ENCODE assay signal across 27 cellular contexts in genomic region chr3:3693593-3693992, GRCh38.
"Had no signal": no experiment of that assay in that cellular context is flagged by ENCODE, and none has a peak within 500 bp of the region (broad histone marks: within the 10 kb centered on the region; RNA-seq: fewer than 3 reads in every experiment).

No MANE protein-coding gene starts in this region.

- H3K4me1 ChIP-seq: stomach, suprapubic skin, testis, thyroid gland, tibial artery, tibial nerve, transverse colon, upper lobe of left lung, upper lobe of right lung, uterus, vagina had no signal

- H3K36me3 Mint-ChIP-seq: stimulated activated naive B cell treated with anti-CD40 and anti-IgM and Interleukin-4, amounts not matched to agents 10 μg/mL and 1 μg/mL and 100 μg/mL, for 72 hours; type B pancreatic cell had no signal

- H3K4me3 ChIP-seq: stomach, suprapubic skin, testis, thoracic aorta, thyroid gland, tibial artery, tibial nerve, transverse colon, upper lobe of left lung, upper lobe of right lung, uterus, vagina had no signal

- H3K27ac ChIP-seq: stomach, suprapubic skin, testis, thoracic aorta, thyroid gland, tibial artery, tibial nerve, transverse colon, upper lobe of left lung, upper lobe of right lung, uterus, vagina had no signal

- H3K27me3 Mint-ChIP-seq: stimulated activated memory B cell treated with anti-CD40 and anti-IgM and Interleukin-4, amounts not matched to agents 10 μg/mL and 1 μg/mL and 100 μg/mL, for 72 hours; stimulated activated naive B cell treated with anti-CD40 and anti-IgM and Interleukin-4, amounts not matched to agents 10 μg/mL and 1 μg/mL and 100 μg/mL, for 72 hours; stimulated activated naive CD8-positive, alpha-beta T cell treated with anti-CD3 and anti-CD28 coated beads, Interleukin-15, Interleukin-2, amounts not matched to agents 100 ng/mL and 50 ng/mL, for 24 hours; type B pancreatic cell had no signal

- ATAC-seq: stimulated activated memory B cell treated with anti-CD40 and anti-IgM and Interleukin-4, amounts not matched to agents 10 μg/mL and 1 μg/mL and 100 μg/mL, for 72 hours; stimulated activated naive B cell treated with anti-CD40 and anti-IgM and Interleukin-4, amounts not matched to agents 10 μg/mL and 1 μg/mL and 100 μg/mL, for 72 hours; upper lobe of right lung had no signal

- H3K4me1 Mint-ChIP-seq: stimulated activated memory B cell treated with anti-CD40 and anti-IgM and Interleukin-4, amounts not matched to agents 10 μg/mL and 1 μg/mL and 100 μg/mL, for 72 hours; stimulated activated naive B cell treated with anti-CD40 and anti-IgM and Interleukin-4, amounts not matched to agents 10 μg/mL and 1 μg/mL and 100 μg/mL, for 72 hours had no signal

- H3K9me3 ChIP-seq: stomach, suprapubic skin, testis, thoracic aorta, thyroid gland, tibial artery, tibial nerve, transverse colon, upper lobe of left lung, upper lobe of right lung, uterus, vagina had no signal

- H3K4me3 Mint-ChIP-seq: stimulated activated memory B cell treated with anti-CD40 and anti-IgM and Interleukin-4, amounts not matched to agents 10 μg/mL and 1 μg/mL and 100 μg/mL, for 72 hours; stimulated activated naive B cell treated with anti-CD40 and anti-IgM and Interleukin-4, amounts not matched to agents 10 μg/mL and 1 μg/mL and 100 μg/mL, for 72 hours; stimulated activated naive CD8-positive, alpha-beta T cell treated with anti-CD3 and anti-CD28 coated beads, Interleukin-15, Interleukin-2, amounts not matched to agents 100 ng/mL and 50 ng/mL, for 24 hours; type B pancreatic cell had no signal

- H3K27ac Mint-ChIP-seq: stimulated activated memory B cell treated with anti-CD40 and anti-IgM and Interleukin-4, amounts not matched to agents 10 μg/mL and 1 μg/mL and 100 μg/mL, for 72 hours; stimulated activated naive B cell treated with anti-CD40 and anti-IgM and Interleukin-4, amounts not matched to agents 10 μg/mL and 1 μg/mL and 100 μg/mL, for 72 hours; stimulated activated naive CD8-positive, alpha-beta T cell treated with anti-CD3 and anti-CD28 coated beads, Interleukin-15, Interleukin-2, amounts not matched to agents 100 ng/mL and 50 ng/mL, for 24 hours; type B pancreatic cell had no signal

- H3K27me3 ChIP-seq: stomach, suprapubic skin, testis, thyroid gland, tibial artery, tibial nerve, transverse colon, upper lobe of left lung, upper lobe of right lung, uterus, vagina had no signal

- DNase-seq: stimulated activated CD4-positive, alpha-beta T cell treated with anti-CD3 and anti-CD28 coated beads, Interleukin-1b, Interleukin-23, amount 100 ng/mL, for 48 hours; stimulated activated CD4-positive, alpha-beta T cell treated with anti-CD3 and anti-CD28 coated beads, Interleukin-2, amount 100 ng/mL, for 24 hours; stimulated activated CD4-positive, alpha-beta T cell treated with anti-CD3 and anti-CD28 coated beads, Interleukin-2, amount 100 ng/mL, for 48 hours; stimulated activated CD4-positive, alpha-beta T cell treated with anti-CD3 and anti-CD28 coated beads, Interleukin-4, amount 100 ng/mL, for 1 hour; stimulated activated CD4-positive, alpha-beta T cell treated with anti-CD3 and anti-CD28 coated beads, Interleukin-4, amount 100 ng/mL, for 24 hours; stimulated activated CD4-positive, alpha-beta T cell treated with anti-CD3 and anti-CD28 coated beads, Interleukin-4, amount 100 ng/mL, for 4 hours; stimulated activated CD8-positive, alpha-beta memory T cell treated with anti-CD3 and anti-CD28 coated beads, Interleukin-4, amount 100 ng/mL, for 48 hours; stimulated activated naive B cell treated with anti-CD40 and anti-IgM and Interleukin-4, amounts not matched to agents 10 μg/mL and 1 μg/mL and 100 μg/mL, for 72 hours; stimulated activated naive CD4-positive, alpha-beta T cell; stimulated activated naive CD4-positive, alpha-beta T cell treated with Interleukin-2 at 50 U/mL for 16 hours; stomach; substantia nigra; testis; thyroid gland; tibial artery; transverse colon; trophoblast cell; upper lobe of left lung; upper lobe of right lung; uterus had no signal

- H3K36me3 ChIP-seq: stomach, suprapubic skin, thoracic aorta, thyroid gland, tibial artery, tibial nerve, transverse colon, upper lobe of left lung, upper lobe of right lung, uterus, vagina had no signal
